12 cellular contexts compared by ENCODE assay signal in genomic region chr22:31647066-31647465, GRCh38. TPM values are rescaled to one million over a fixed set of nuclear protein-coding genes. Genes with fewer than 3 reads are reported as not detected.
A peak's percentile ranks its signal among the peaks of the same experiment; 100 is the strongest.
DNase-seq lines count a peak whose midpoint lies in the region; ATAC-seq, FAIRE-seq and TF ChIP-seq lines count a peak whose summit lies in the region.
"Had no signal": no experiment of that assay in that cellular context is flagged by ENCODE, and none has a peak within 500 bp of the region (broad histone marks: within the 10 kb centered on the region; RNA-seq: fewer than 3 reads in every experiment).

No MANE protein-coding gene starts in this region.

- peak overlapping the region; percentile 89 for H3K27ac Mint-ChIP-seq in activated naive CD8-positive, alpha-beta T cell treated with anti-CD3 and anti-CD28 coated beads for 36 hours

- no peaks in the 10 kb centered on the region for H3K27me3 ChIP-seq in HepG2 (ENCODE audit: control insufficient read depth in 1 of 2, insufficient read depth in 2 of 2, low read length in 2 of 2)
- no peaks in the 10 kb centered on the region for H3K27me3 ChIP-seq in right lobe of liver
- H3K27me3 ChIP-seq in uterus = no peaks in the 10 kb centered on the region
- H3K27me3 ChIP-seq: thyroid gland had no signal

- ATAC-seq in HepG2 (no peak), right lobe of liver (no peak), GM21526 (IDR thresholded peaks at IDR 0.05; ENCODE audit: low FRiP score, unreplicated experiment) (no peak), HG02840 (IDR thresholded peaks at IDR 0.05; ENCODE audit: low FRiP score, unreplicated experiment) (no peak)
- ATAC-seq: Right ventricle myocardium inferior had no signal

- POLR2A ChIA-PET in HepG2 (lab: Yijun Ruan, JAX) = interaction anchor here (0.6 to 3.6 kb wide), 3 partner anchors 9 to 17 kb away, joined by 3 to 33 read pairs (median 3); partner anchors contain the start of gene PISD

- peaks cover 39% of the 10 kb centered on the region for H3K36me3 Mint-ChIP-seq in activated naive CD8-positive, alpha-beta T cell treated with anti-CD3 and anti-CD28 coated beads for 36 hours

- no peak overlapping the region for H3K4me3 Mint-ChIP-seq in activated naive CD8-positive, alpha-beta T cell treated with anti-CD3 and anti-CD28 coated beads for 36 hours

- TF ChIP-seq POLR2A in HepG2 (IDR thresholded peaks at IDR 0.05; ENCODE audit: insufficient read depth in 1 of 2, low read depth in 2 of 2, low read length in 2 of 2) (no peak), right lobe of liver (IDR thresholded peaks at IDR 0.05) (no peak), uterus (IDR thresholded peaks at IDR 0.05) (no peak)

- H3K9me3 Mint-ChIP-seq in activated naive CD8-positive, alpha-beta T cell treated with anti-CD3 and anti-CD28 coated beads for 36 hours = no peaks in the 10 kb centered on the region

- peaks cover 16 to 57% of the 10 kb centered on the region in 2 experiments for H3K36me3 ChIP-seq in HepG2 (replicated peaks in 1 of 2; ENCODE audit: control insufficient read depth in 1 of 2, insufficient read depth in 2 of 2, low read length in 2 of 2)
- H3K36me3 ChIP-seq in right lobe of liver = peaks cover 0 to 28% (median 12%) of the 10 kb centered on the region in 4 donors
- peaks cover 7 to 19% of the 10 kb centered on the region in 2 donors for H3K36me3 ChIP-seq in kidney (ENCODE audit: control insufficient read depth in 1 of 2, insufficient read depth in 2 of 2, low read length in 2 of 2)
- H3K36me3 ChIP-seq in uterus = no peaks in the 10 kb centered on the region

- DNase-seq in HepG2 (ENCODE audit: low spot score) (no peak), right lobe of liver (no peak), kidney (no peak), uterus (no peak), DMS79 treated with DMSO at 0.1 percent for 48 hours (lab: John Stamatoyannopoulos, UW) (no peak)
- no peak for DNase-seq in activated naive CD8-positive, alpha-beta T cell treated with anti-CD3 and anti-CD28 coated beads for 36 hours
- DNase-seq: cortex of kidney, NCI-H2081, thyroid gland had no signal

- CTCF ChIA-PET in HepG2 (lab: Yijun Ruan, JAX; ENCODE audit: low intra/inter-chr PET ratio, low total read pairs) = no interaction called here

- no peak overlapping the region for H2AFZ ChIP-seq in HepG2 (ENCODE audit: low read length)

- H3K27ac ChIP-seq in HepG2 (ENCODE audit: extremely low read length, insufficient read depth, low read length) (peak overlapping the region; percentile 7), right lobe of liver (no peak overlapping the region), kidney (ENCODE audit: low read depth in 2 of 2, low read length in 2 of 2) (peak overlapping the region; percentile 76 to 81), uterus (peak overlapping the region; percentile 65 to 66)

- WGBS in HepG2 (ENCODE audit: low lambda C conversion rate) = 98% methylated on average over 3 of the region's 3 CpGs
- 100% methylated on average over 2 of the region's 3 CpGs for WGBS in right lobe of liver (ENCODE audit: insufficient coverage, low coverage, low lambda C conversion rate, missing lambda C conversion rate)

- H3K4me1 ChIP-seq in HepG2 (ENCODE audit: insufficient read depth, low read length) = peaks cover 31% of the 10 kb centered on the region
- peaks cover 0 to 4% (median 2%) of the 10 kb centered on the region in 4 donors for H3K4me1 ChIP-seq in right lobe of liver
- peaks cover 2 to 3% of the 10 kb centered on the region in 2 donors for H3K4me1 ChIP-seq in kidney (ENCODE audit: control insufficient read depth in 1 of 2, insufficient read depth in 1 of 2, low read depth in 1 of 2, low read length in 2 of 2)
- no peaks in the 10 kb centered on the region for H3K4me1 ChIP-seq in uterus

- intact Hi-C loops in HepG2 (cut with micrococcal nuclease; ENCODE audit: unreplicated experiment) = no loop called here
- intact Hi-C loops in right lobe of liver (cut with DNase I) = no loop called here
- intact Hi-C loops in kidney (cut with DNase I) = no loop called here
- intact Hi-C loops in uterus (cut with DNase I; ENCODE audit: low total_unique reads) = no loop called here

- H3K9ac ChIP-seq in HepG2 (ENCODE audit: insufficient read depth, low read depth, low read length) (no peak overlapping the region), kidney (ENCODE audit: low read length in 2 of 2) (no peak overlapping the region)

- H3K9me3 ChIP-seq in HepG2 (ENCODE audit: low read length) = no peaks in the 10 kb centered on the region
- no peaks in the 10 kb centered on the region for H3K9me3 ChIP-seq in right lobe of liver
- H3K9me3 ChIP-seq in kidney (ENCODE audit: control insufficient read depth in 1 of 2, low read length in 2 of 2) = no peaks in the 10 kb centered on the region
- H3K9me3 ChIP-seq in uterus = no peaks in the 10 kb centered on the region
- H3K9me3 ChIP-seq: thyroid gland had no signal

- H3K79me2 ChIP-seq in HepG2 (ENCODE audit: insufficient read depth, low read length) = peaks cover 22% of the 10 kb centered on the region

- H3K4me1 Mint-ChIP-seq in activated naive CD8-positive, alpha-beta T cell treated with anti-CD3 and anti-CD28 coated beads for 36 hours = peaks cover 34% of the 10 kb centered on the region

- peaks cover 10% of the 10 kb centered on the region for H4K20me1 ChIP-seq in HepG2 (ENCODE audit: insufficient read depth, low read length)

- H3K4me2 ChIP-seq in HepG2 (ENCODE audit: low read depth, low read length) = no peak overlapping the region

- TF ChIP-seq CTCF in HepG2 (CRISPR knock-in tag; IDR thresholded peaks at IDR 0.05) (no peak), right lobe of liver (IDR thresholded peaks at IDR 0.05) (no peak), kidney (IDR thresholded peaks at IDR 0.05; ENCODE audit: borderline replicate concordance, extremely low read depth, insufficient read depth) (no peak), uterus (IDR thresholded peaks at IDR 0.05) (no peak)

- FAIRE-seq in HepG2 (lab: Jason Lieb, UNC) (no peak), kidney (lab: Jason Lieb, UNC) (no peak)

- H3K4me3 ChIP-seq in HepG2 (replicated peaks in 1 of 3; ENCODE audit: insufficient read depth in 1 of 3, low read depth in 2 of 3, low read length in 3 of 3) = no peak overlapping the region
- no peak overlapping the region for H3K4me3 ChIP-seq in right lobe of liver
- no peak overlapping the region for H3K4me3 ChIP-seq in kidney (ENCODE audit: low read length in 2 of 2)
- H3K4me3 ChIP-seq in uterus = no peak overlapping the region
- H3K4me3 ChIP-seq: thyroid gland had no signal

- in situ Hi-C loops in HepG2 (cut with HindIII; ENCODE audit: extremely low pct_ligation_motif_present, low pct_unique_long_range_greater_than_20kb) = no loop called here

- no peaks in the 10 kb centered on the region for H3K27me3 Mint-ChIP-seq in activated naive CD8-positive, alpha-beta T cell treated with anti-CD3 and anti-CD28 coated beads for 36 hours

- TF ChIP-seq EP300 in HepG2 (IDR thresholded peaks at IDR 0.05; ENCODE audit: low read depth in 2 of 2, low read length in 2 of 2) (no peak), HepG2 (CRISPR knock-in tag; IDR thresholded peaks at IDR 0.05; ENCODE audit: borderline replicate concordance) (no peak)

- BruUV-seq in HepG2 (replicated peaks; lab: Mats Ljungman, UMichigan) = no TSS peak

- TF ChIP-seq RAD21 in HepG2 (CRISPR knock-in tag; IDR thresholded peaks at IDR 0.05) = no peak

TF ChIP-seq in HepG2, 621 proteins besides CTCF, POLR2A, EP300 and RAD21:
- no peak for TF ChIP-seq CBX2 (IDR thresholded peaks at IDR 0.05; ENCODE audit: low read depth, low read length)
- TF ChIP-seq CBX2 (CRISPR knock-in tag; IDR thresholded peaks at IDR 0.05; ENCODE audit: low read depth) = no peak
- no peak for TF ChIP-seq ARID2 (CRISPR knock-in tag; IDR thresholded peaks at IDR 0.05; ENCODE audit: borderline replicate concordance)
- no peak for TF ChIP-seq SOX6 (IDR thresholded peaks at IDR 0.05)
- no peak for TF ChIP-seq SOX6 (CRISPR knock-in tag; IDR thresholded peaks at IDR 0.05)
TF ChIP-seq in HepG2: peak in this region for 0.

RNA-seq across cellular contexts. Expression of gene PISD, which starts 14.9 kb away (rescaled TPM):
- total RNA-seq in HepG2 (2016; rRNA removed; fragmentation: Illumina TruSeq; extraction: Trizol) = 30.0 and 47.7 TPM in 2 replicates
- 8.9 and 9.7 TPM in 2 replicates for total RNA-seq in HepG2 (2016; cell fraction: cytosol; rRNA removed; fragmentation: Illumina TruSeq; extraction: Trizol; ENCODE audit: low read depth)
- total RNA-seq in HepG2 (2016; cell fraction: insoluble cytoplasmic fraction; rRNA removed; fragmentation: Illumina TruSeq; extraction: Trizol) = 26.3 and 48.8 TPM in 2 replicates
- 21.3 and 21.7 TPM in 2 replicates for total RNA-seq in HepG2 (2016; cell fraction: membrane; rRNA removed; fragmentation: Illumina TruSeq; extraction: Trizol)
- 39.3 and 43.4 TPM in 2 replicates for total RNA-seq in HepG2 (2016; cell fraction: nucleus; rRNA removed; fragmentation: Illumina TruSeq; extraction: Trizol)
- 30.1 and 38.6 TPM in 2 replicates for polyA plus RNA-seq in HepG2 (2011; rRNA removed)
- 27.5 and 28.8 TPM in 2 replicates for polyA plus RNA-seq in HepG2 (2011; cell fraction: cytosol; rRNA removed)
- polyA plus RNA-seq in HepG2 (2011; cell fraction: nucleus; rRNA removed) = 96.1 and 99.7 TPM in 2 replicates
- 21.9 and 29.8 TPM in 2 replicates for polyA plus RNA-seq in HepG2 (2012)
- 7.1 and 8.1 TPM in 2 replicates for polyA plus RNA-seq in HepG2 (2016; cell fraction: cytosol; fragmentation: Illumina TruSeq; extraction: Trizol; ENCODE audit: low read depth)
- polyA plus RNA-seq in HepG2 (2016; cell fraction: insoluble cytoplasmic fraction; fragmentation: Illumina TruSeq; extraction: Trizol; ENCODE audit: low read depth) = 25.8 and 29.7 TPM in 2 replicates
- 14.7 and 16.1 TPM in 2 replicates for polyA plus RNA-seq in HepG2 (2016; cell fraction: membrane; fragmentation: Illumina TruSeq; extraction: Trizol; ENCODE audit: low read depth)
- polyA plus RNA-seq in HepG2 (2016; cell fraction: nucleus; fragmentation: Illumina TruSeq; extraction: Trizol; ENCODE audit: insufficient read depth, low read depth) = 78.0 and 82.4 TPM in 2 replicates
- 24.4 and 42.4 TPM in 2 replicates for polyA minus RNA-seq in HepG2 (2011; rRNA and poly(A)+ RNA removed; ENCODE audit: low replicate concordance)
- polyA minus RNA-seq in HepG2 (2011; cell fraction: cytosol; rRNA and poly(A)+ RNA removed) = 13.1 and 16.7 TPM in 2 replicates
- polyA minus RNA-seq in HepG2 (2011; cell fraction: nucleus; rRNA and poly(A)+ RNA removed) = 18.4 and 22.0 TPM in 2 replicates
- total RNA-seq in right lobe of liver = 10 to 100 TPM; 15.5 to 22.9 (median 18.1) TPM
- total RNA-seq in activated naive CD8-positive, alpha-beta T cell treated with anti-CD3 and anti-CD28 coated beads for 36 hours = 10 to 100 TPM; 43.4 to 45.8 TPM
- total RNA-seq in kidney = 64.9 TPM
- polyA plus RNA-seq in kidney (ENCODE audit: insufficient read depth, low read depth, low replicate concordance) = 27.3 TPM
- 100 to 1,000 TPM in 1 of 4 donors, 10 to 100 TPM in 3; 21.8 to 205 (median 42.2) TPM for total RNA-seq in uterus

Comparison
In these comparisons a context has a peak if more than half of its experiments do, and no peak if none do; other contexts are left out.
1. H3K27ac ChIP-seq: peak in HepG2 (single experiment), kidney (2 of 2) and uterus (2 of 2); none in right lobe of liver (0 of 3).